24 cellular contexts compared by ENCODE assay signal in genomic region chr5:535781-536698, GRCh38. TPM values are rescaled to one million over a fixed set of nuclear protein-coding genes. Genes with fewer than 3 reads are reported as not detected.
DNase-seq lines count a peak whose midpoint lies in the region; ATAC-seq, FAIRE-seq and TF ChIP-seq lines count a peak whose summit lies in the region.
"Had no signal": no experiment of that assay in that cellular context is flagged by ENCODE, and none has a peak within 500 bp of the region (broad histone marks: within the 10 kb centered on the region; RNA-seq: fewer than 3 reads in every experiment).

No MANE protein-coding gene starts in this region.

- peaks cover 6% of the 10 kb centered on the region for H3K27me3 Mint-ChIP-seq in activated CD4-positive, alpha-beta T cell treated with anti-CD3 and anti-CD28 coated beads for 36 hours
- peaks cover 1 to 12% (median 6%) of the 10 kb centered on the region in 3 donors for H3K27me3 Mint-ChIP-seq in immature natural killer cell (ENCODE audit: low read depth in 3 of 3)

- CTCF ChIA-PET in activated CD4-positive, alpha-beta T cell treated with anti-CD3 and anti-CD28 coated beads for 36 hours (lab: Charles Lee) = no interaction called here

- H3K27ac Mint-ChIP-seq in activated CD4-positive, alpha-beta T cell treated with anti-CD3 and anti-CD28 coated beads for 36 hours = no peak overlapping the region
- H3K27ac Mint-ChIP-seq in immature natural killer cell = peak overlapping the region in 1 of 6 donors; percentile 47
- H3K27ac Mint-ChIP-seq: activated CD4-positive, alpha-beta memory T cell treated with anti-CD3 and anti-CD28 coated beads for 36 hours; stimulated activated effector memory CD8-positive, alpha-beta T cell treated with anti-CD3 and anti-CD28 coated beads, Interleukin-12 subunit alpha, Interleukin-12 subunit beta, amount 100 ng/mL, for 72 hours had no signal

- no peak overlapping the region for H3K4me3 ChIP-seq in kidney (ENCODE audit: low read length in 2 of 2)
- H3K4me3 ChIP-seq: dorsolateral prefrontal cortex, lung, SK-N-MC, thoracic aorta had no signal

- no peaks in the 10 kb centered on the region for H3K36me3 ChIP-seq in kidney (ENCODE audit: control insufficient read depth in 1 of 2, insufficient read depth in 2 of 2, low read length in 2 of 2)
- H3K36me3 ChIP-seq: thoracic aorta had no signal

- H3K36me3 Mint-ChIP-seq in activated CD4-positive, alpha-beta T cell treated with anti-CD3 and anti-CD28 coated beads for 36 hours (ENCODE audit: low read depth) = no peaks in the 10 kb centered on the region
- no peaks in the 10 kb centered on the region for H3K36me3 Mint-ChIP-seq in immature natural killer cell
- H3K36me3 Mint-ChIP-seq: activated CD4-positive, alpha-beta memory T cell treated with anti-CD3 and anti-CD28 coated beads for 36 hours; stimulated activated effector memory CD8-positive, alpha-beta T cell treated with anti-CD3 and anti-CD28 coated beads, Interleukin-12 subunit alpha, Interleukin-12 subunit beta, amount 100 ng/mL, for 72 hours had no signal

- no peak for ATAC-seq in activated CD4-positive, alpha-beta T cell treated with anti-CD3 and anti-CD28 coated beads for 36 hours
- ATAC-seq: stimulated activated effector memory CD8-positive, alpha-beta T cell treated with anti-CD3 and anti-CD28 coated beads, Interleukin-12 subunit alpha, Interleukin-12 subunit beta, amount 100 ng/mL, for 72 hours had no signal

- H3K4me1 Mint-ChIP-seq in activated CD4-positive, alpha-beta T cell treated with anti-CD3 and anti-CD28 coated beads for 36 hours = no peaks in the 10 kb centered on the region
- no peaks in the 10 kb centered on the region for H3K4me1 Mint-ChIP-seq in immature natural killer cell

- TF ChIP-seq CTCF in kidney (IDR thresholded peaks at IDR 0.05; ENCODE audit: borderline replicate concordance, extremely low read depth, insufficient read depth) = no peak

- no peaks in the 10 kb centered on the region for H3K9me3 Mint-ChIP-seq in activated CD4-positive, alpha-beta T cell treated with anti-CD3 and anti-CD28 coated beads for 36 hours (ENCODE audit: low read depth)
- no peaks in the 10 kb centered on the region for H3K9me3 Mint-ChIP-seq in immature natural killer cell
- H3K9me3 Mint-ChIP-seq: activated CD4-positive, alpha-beta memory T cell treated with anti-CD3 and anti-CD28 coated beads for 36 hours; H9; stimulated activated effector memory CD8-positive, alpha-beta T cell treated with anti-CD3 and anti-CD28 coated beads, Interleukin-12 subunit alpha, Interleukin-12 subunit beta, amount 100 ng/mL, for 72 hours had no signal

- no peaks in the 10 kb centered on the region for H3K9me3 ChIP-seq in kidney (ENCODE audit: control insufficient read depth in 1 of 2, low read length in 2 of 2)
- H3K9me3 ChIP-seq: thoracic aorta had no signal

- FAIRE-seq in kidney (lab: Jason Lieb, UNC) = no peak
- FAIRE-seq: GM12891 had no signal

- POLR2A ChIA-PET in activated CD4-positive, alpha-beta T cell treated with anti-CD3 and anti-CD28 coated beads for 36 hours (lab: Charles Lee) = no interaction called here

- H3K4me1 ChIP-seq in kidney (ENCODE audit: control insufficient read depth in 1 of 2, insufficient read depth in 1 of 2, low read depth in 1 of 2, low read length in 2 of 2) = no peaks in the 10 kb centered on the region

- no peak overlapping the region for H3K27ac ChIP-seq in kidney (ENCODE audit: low read depth in 2 of 2, low read length in 2 of 2)
- H3K27ac ChIP-seq: C4-2B, dorsolateral prefrontal cortex, SK-N-MC, thoracic aorta, VCaP had no signal

- intact Hi-C loops in activated CD4-positive, alpha-beta T cell treated with anti-CD3 and anti-CD28 coated beads for 36 hours (cut with DNase I, micrococcal nuclease) = no loop called here
- intact Hi-C loops in kidney (cut with DNase I) = no loop called here

- DNase-seq in activated CD4-positive, alpha-beta T cell treated with anti-CD3 and anti-CD28 coated beads for 36 hours = peak; percentile 2
- DNase-seq in activated CD4-positive, alpha-beta T cell treated with anti-CD3 and anti-CD28 coated beads for 48 hours = no peak
- peak; percentile 61 for DNase-seq in NCI-H1092 (lab: John Stamatoyannopoulos, UW)
- DNase-seq in kidney = peak; percentile 54
- peak; percentile 60 for DNase-seq in retina
- no peak for DNase-seq in immature natural killer cell
- no peak for DNase-seq in cerebellar cortex (ENCODE audit: low spot score)
- no peak for DNase-seq in NCI-H510A (lab: John Stamatoyannopoulos, UW)
- DNase-seq: activated CD4-positive, alpha-beta memory T cell treated with anti-CD3 and anti-CD28 coated beads for 36 hours; activated gamma-delta T cell; amygdala; central memory CD4-positive, alpha-beta T cell; H9; head of caudate nucleus; NCI-H1436; occipital lobe had no signal

- no peak overlapping the region for H3K4me3 Mint-ChIP-seq in activated CD4-positive, alpha-beta T cell treated with anti-CD3 and anti-CD28 coated beads for 36 hours
- no peak overlapping the region for H3K4me3 Mint-ChIP-seq in immature natural killer cell
- H3K4me3 Mint-ChIP-seq: activated CD4-positive, alpha-beta memory T cell treated with anti-CD3 and anti-CD28 coated beads for 36 hours; H9; stimulated activated effector memory CD8-positive, alpha-beta T cell treated with anti-CD3 and anti-CD28 coated beads, Interleukin-12 subunit alpha, Interleukin-12 subunit beta, amount 100 ng/mL, for 72 hours had no signal

- no peak overlapping the region for H3K9ac ChIP-seq in kidney (ENCODE audit: low read length in 2 of 2)

RNA-seq across cellular contexts. Expression of gene SLC9A3, which starts 11.8 kb away (rescaled TPM):
- total RNA-seq in activated CD4-positive, alpha-beta T cell treated with anti-CD3 and anti-CD28 coated beads for 36 hours = 1 to 10 TPM; 2.1 to 2.4 TPM
- total RNA-seq in kidney = 10.5 TPM
- polyA plus RNA-seq in kidney (ENCODE audit: insufficient read depth, low read depth, low replicate concordance) = 36.9 TPM
- polyA plus RNA-seq in immature natural killer cell = 1 to 10 TPM in 2 of 3 donors, under 1 TPM in 1; 0.66 to 1.7 (median 1.5) TPM

Comparison
In these comparisons a context has a peak if more than half of its experiments do, and no peak if none do; other contexts are left out.
1. DNase-seq: peak in activated CD4-positive, alpha-beta T cell treated with anti-CD3 and anti-CD28 coated beads for 36 hours (single experiment), NCI-H1092 (single experiment), kidney (single experiment) and retina (single experiment); none in activated CD4-positive, alpha-beta T cell treated with anti-CD3 and anti-CD28 coated beads for 48 hours (single experiment), immature natural killer cell (0 of 3), cerebellar cortex (single experiment) and NCI-H510A (single experiment).